Comparison of ENCODE assay signal across 8 cellular contexts in the genomic region with DNA sequence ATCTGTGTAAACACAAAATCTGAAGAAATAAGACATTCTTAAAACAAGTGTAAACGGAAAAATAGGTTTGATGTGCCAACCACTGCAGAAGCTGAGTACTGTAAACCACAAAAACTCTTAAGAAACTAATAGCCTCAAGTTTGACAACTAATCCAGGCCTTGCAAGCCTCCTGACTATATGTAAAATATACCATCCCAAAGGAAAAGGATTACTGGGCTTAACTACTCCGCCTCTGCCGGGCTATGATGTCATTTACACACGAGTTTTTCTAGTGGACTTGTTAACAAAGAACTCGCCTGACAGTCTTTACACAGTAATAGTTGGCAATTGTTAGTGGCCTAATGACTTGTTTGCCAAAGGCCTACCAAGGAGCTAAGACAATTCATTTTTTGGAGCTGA. TPM values are rescaled to one million over a fixed set of nuclear protein-coding genes. Genes with fewer than 3 reads are reported as not detected.
DNase-seq lines count a peak whose midpoint lies in the region; ATAC-seq and TF ChIP-seq lines count a peak whose summit lies in the region.

No MANE protein-coding gene starts in this region.

- DNase-seq in HFFc6 = peak; percentile 51
- DNase-seq in activated CD4-positive, alpha-beta memory T cell treated with anti-CD3 and anti-CD28 coated beads, Interleukin-2, amount 10 ng/mL, durations not matched to agents 7 days and 5 days = no peak
- DNase-seq in hepatocyte (ENCODE audit: low spot score) = peak; percentile 63
- no peak for DNase-seq in skeletal muscle cell (ENCODE audit: low read depth)
- DNase-seq in adrenal gland = no peak
- DNase-seq in epidermal melanocyte (ENCODE audit: insufficient read length, low spot score) = no peak

- H3K9me2 ChIP-seq in hepatocyte (replicated peaks; ENCODE audit: insufficient read depth) = no peaks in the 10 kb centered on the region

- H3K27me3 ChIP-seq in BLaER1 (no peaks in the 10 kb centered on the region), hepatocyte (no peaks in the 10 kb centered on the region), adrenal gland (no peaks in the 10 kb centered on the region)

- peaks cover 3% of the 10 kb centered on the region; the same call in 1 of the 2 replicates for H3K27me3 Mint-ChIP-seq in HFFc6 (ENCODE audit: insufficient read depth)
- H3K27me3 Mint-ChIP-seq in activated CD4-positive, alpha-beta memory T cell treated with anti-CD3 and anti-CD28 coated beads, Interleukin-2, amount 10 ng/mL, durations not matched to agents 7 days and 5 days = no peaks in the 10 kb centered on the region

- peak overlapping the region; percentile 98 for H3K9ac ChIP-seq in BLaER1

- peak overlapping the region; percentile 99 for H3K4me3 Mint-ChIP-seq in HFFc6
- H3K4me3 Mint-ChIP-seq in activated CD4-positive, alpha-beta memory T cell treated with anti-CD3 and anti-CD28 coated beads, Interleukin-2, amount 10 ng/mL, durations not matched to agents 7 days and 5 days = peak overlapping the region; percentile 95

- H3K9me3 ChIP-seq in BLaER1 (no peaks in the 10 kb centered on the region), hepatocyte (ENCODE audit: low read depth) (no peaks in the 10 kb centered on the region), adrenal gland (replicated peaks in 1 of 3) (no peaks in the 10 kb centered on the region)

- H3K36me3 ChIP-seq in BLaER1 (peaks cover 15% of the 10 kb centered on the region; the same call in 1 of the 2 replicates), hepatocyte (replicated peaks; ENCODE audit: insufficient read depth, low read depth) (no peaks in the 10 kb centered on the region), adrenal gland (replicated peaks in 1 of 2) (no peaks in the 10 kb centered on the region)

- ATAC-seq in GM19324 (IDR thresholded peaks at IDR 0.05; ENCODE audit: low FRiP score, unreplicated experiment) = no peak

- H3K9me3 Mint-ChIP-seq in HFFc6 = no peaks in the 10 kb centered on the region
- no peaks in the 10 kb centered on the region for H3K9me3 Mint-ChIP-seq in activated CD4-positive, alpha-beta memory T cell treated with anti-CD3 and anti-CD28 coated beads, Interleukin-2, amount 10 ng/mL, durations not matched to agents 7 days and 5 days

- H3K4me3 ChIP-seq in BLaER1 = peak overlapping the region; percentile 95
- H3K4me3 ChIP-seq in hepatocyte = peak overlapping the region; percentile 91
- H3K4me3 ChIP-seq in skeletal muscle cell (ENCODE audit: low read depth, low read length) = peak overlapping the region; percentile 93
- peak overlapping the region in 1 of 4 donors; percentile 98 for H3K4me3 ChIP-seq in adrenal gland

- H3K4me1 ChIP-seq in BLaER1 (peaks cover 59% of the 10 kb centered on the region), hepatocyte (ENCODE audit: insufficient read depth) (peaks cover 50% of the 10 kb centered on the region), adrenal gland (replicated peaks in 1 of 2) (peaks cover 41 to 57% of the 10 kb centered on the region in 2 donors)

- POLR2A ChIA-PET in activated CD4-positive, alpha-beta memory T cell treated with anti-CD3 and anti-CD28 coated beads, Interleukin-2, amount 10 ng/mL, durations not matched to agents 7 days and 5 days (lab: Charles Lee) = interaction anchor here (1.3 to 1.7 kb wide), 3 partner anchors 11 to 324 kb away, joined by 5 read pairs; no protein-coding TSS in a partner anchor

- CTCF ChIA-PET in activated CD4-positive, alpha-beta memory T cell treated with anti-CD3 and anti-CD28 coated beads, Interleukin-2, amount 10 ng/mL, durations not matched to agents 7 days and 5 days (lab: Charles Lee) = interaction anchor here (0.6 kb wide), 1 partner anchor 113 kb away, joined by 3 read pairs; no protein-coding TSS in a partner anchor

- H3K36me3 Mint-ChIP-seq in HFFc6 (ENCODE audit: low read depth) = peaks cover 26% of the 10 kb centered on the region
- H3K36me3 Mint-ChIP-seq in activated CD4-positive, alpha-beta memory T cell treated with anti-CD3 and anti-CD28 coated beads, Interleukin-2, amount 10 ng/mL, durations not matched to agents 7 days and 5 days (ENCODE audit: low read depth) = peaks cover 52% of the 10 kb centered on the region

- peaks cover 60% of the 10 kb centered on the region for H3K4me1 Mint-ChIP-seq in HFFc6 (ENCODE audit: low read depth)
- peaks cover 60% of the 10 kb centered on the region for H3K4me1 Mint-ChIP-seq in activated CD4-positive, alpha-beta memory T cell treated with anti-CD3 and anti-CD28 coated beads, Interleukin-2, amount 10 ng/mL, durations not matched to agents 7 days and 5 days

- no peak overlapping the region for H2AFZ ChIP-seq in hepatocyte

- peak overlapping the region; percentile 92 for H3K27ac Mint-ChIP-seq in HFFc6
- H3K27ac Mint-ChIP-seq in activated CD4-positive, alpha-beta memory T cell treated with anti-CD3 and anti-CD28 coated beads, Interleukin-2, amount 10 ng/mL, durations not matched to agents 7 days and 5 days = peak overlapping the region; percentile 94

- peaks cover 68% of the 10 kb centered on the region for H4K20me1 ChIP-seq in BLaER1
- peaks cover 62% of the 10 kb centered on the region for H4K20me1 ChIP-seq in hepatocyte (ENCODE audit: insufficient read depth, poor library complexity, severe bottlenecking)

- TF ChIP-seq CTCF in HFFc6 (IDR thresholded peaks at IDR 0.05) (no peak), hepatocyte (IDR thresholded peaks at IDR 0.05; ENCODE audit: poor library complexity) (no peak), adrenal gland (IDR thresholded peaks at IDR 0.05) (no peak)

- intact Hi-C loops in adrenal gland (cut with DNase I) = loop anchor here in 1 of 2 donors (10.0 kb wide), 1 partner anchor 91 kb away; no protein-coding TSS in a partner anchor

- H3K27ac ChIP-seq in BLaER1 = no peak overlapping the region
- peak overlapping the region; percentile 99 for H3K27ac ChIP-seq in hepatocyte
- peak overlapping the region in 1 of 5 donors; percentile 99 for H3K27ac ChIP-seq in adrenal gland

- 3% methylated on average over 5 of the region's 5 CpGs for WGBS in hepatocyte (ENCODE audit: low lambda C conversion rate, missing lambda C conversion rate)
- 7 to 22% (median 14%) methylated on average over 5 of the region's 5 CpGs for WGBS in adrenal gland, 4 donors

- H3K79me2 ChIP-seq in hepatocyte = peaks cover 69% of the 10 kb centered on the region

- peak overlapping the region; percentile 90 for H3K4me2 ChIP-seq in BLaER1
- peak overlapping the region; percentile 78 for H3K4me2 ChIP-seq in hepatocyte

- TF ChIP-seq POLR2A in adrenal gland (IDR thresholded peaks at IDR 0.05) = no peak

RNA-seq across cellular contexts. Expression of gene KIF5B, which starts 2.1 kb away (rescaled TPM):
- 100 to 1,000 TPM; 127 to 142 (median 137) TPM for total RNA-seq in HFFc6 (2021; fragmentation: NEBNext Ultra II Directional; extraction: Animal tissue kit (Norgen Biotek cat#: 25700))
- total RNA-seq in activated CD4-positive, alpha-beta memory T cell treated with anti-CD3 and anti-CD28 coated beads, Interleukin-2, amount 10 ng/mL, durations not matched to agents 7 days and 5 days = 10 to 100 TPM; 79.8 to 80.8 TPM
- total RNA-seq in hepatocyte = 131 and 141 TPM in 2 replicates
- polyA plus RNA-seq in hepatocyte = 51.1 and 51.6 TPM in 2 replicates
- total RNA-seq in adrenal gland = 100 to 1,000 TPM in 1 of 8 donors, 10 to 100 TPM in 7; 60.4 to 101 (median 81.7) TPM
- polyA plus RNA-seq in adrenal gland = 100 to 1,000 TPM in 1 of 3 donors, 10 to 100 TPM in 2; 24.2 to 101 (median 37.4) TPM

Comparison
In these comparisons a context has a peak if more than half of its experiments do, and no peak if none do; other contexts are left out.
1. DNase-seq: peak in HFFc6 (single experiment) and hepatocyte (single experiment); none in activated CD4-positive, alpha-beta memory T cell treated with anti-CD3 and anti-CD28 coated beads, Interleukin-2, amount 10 ng/mL, durations not matched to agents 7 days and 5 days (single experiment), skeletal muscle cell (single experiment), adrenal gland (0 of 7) and epidermal melanocyte (single experiment).